8 cellular contexts compared by ENCODE assay signal in genomic region chr12:58920102-58920955, GRCh38. TPM values are rescaled to one million over a fixed set of nuclear protein-coding genes. Genes with fewer than 3 reads are reported as not detected.
DNase-seq lines count a peak whose midpoint lies in the region; ATAC-seq and TF ChIP-seq lines count a peak whose summit lies in the region.

TSS of gene LRIG3 (minus strand) at chr12:58920504. CDS start at chr12:58920235, 269 bp downstream.

- DNase-seq in A673 (ENCODE audit: low spot score) (peak; percentile 95), NCI-H1930 (lab: John Stamatoyannopoulos, UW) (peak; percentile 39 to 44), foreskin fibroblast (peak; percentile 90 to 96), natural killer cell (no peak), activated gamma-delta T cell (lab: John Stamatoyannopoulos, UW) (no peak)
- no peak for DNase-seq in activated T-cell treated with anti-CD3 and anti-CD28 coated beads, Interleukin-2, amount 50 U/mL, for 4 hours

- H3K4me1 Mint-ChIP-seq in activated T-cell treated with anti-CD3 and anti-CD28 coated beads, Interleukin-2, amount 50 U/mL, for 4 hours (ENCODE audit: low read depth): no peaks in the 10 kb centered on the region
- H3K4me1 Mint-ChIP-seq in natural killer cell: no peaks in the 10 kb centered on the region

- peak within 1 kb of the TSS; percentile 51 for H3K4me3 Mint-ChIP-seq in activated T-cell treated with anti-CD3 and anti-CD28 coated beads, Interleukin-2, amount 50 U/mL, for 4 hours
- H3K4me3 Mint-ChIP-seq in natural killer cell: peak within 1 kb of the TSS; percentile 31

- intact Hi-C loops in A673 (cut with micrococcal nuclease; ENCODE audit: unreplicated experiment) (no loop called here), natural killer cell (cut with micrococcal nuclease) (no loop called here)

- peak within 1 kb of the TSS; percentile 67 for H3K4me3 ChIP-seq in A673 (ENCODE audit: low read depth, low read length, poor library complexity, severe bottlenecking)
- H3K4me3 ChIP-seq in foreskin fibroblast (ENCODE audit: low read depth in 1 of 2, low read length in 2 of 2): peak within 1 kb of the TSS; percentile 69 to 94

- no peaks in the 10 kb centered on the region for H3K9me3 ChIP-seq in A673 (ENCODE audit: low read depth, low read length, poor library complexity, severe bottlenecking)

- no peaks in the 10 kb centered on the region for H3K9me3 Mint-ChIP-seq in activated T-cell treated with anti-CD3 and anti-CD28 coated beads, Interleukin-2, amount 50 U/mL, for 4 hours
- H3K9me3 Mint-ChIP-seq in natural killer cell: peaks cover 2% of the 10 kb centered on the region in 2 donors

- peaks cover 43% of the 10 kb centered on the region for H3K27me3 Mint-ChIP-seq in activated T-cell treated with anti-CD3 and anti-CD28 coated beads, Interleukin-2, amount 50 U/mL, for 4 hours (ENCODE audit: low read depth)
- H3K27me3 Mint-ChIP-seq in natural killer cell (ENCODE audit: low read depth in 2 of 2): peaks cover 3 to 19% of the 10 kb centered on the region in 2 donors

- ATAC-seq in GM18502 (IDR thresholded peaks at IDR 0.05; ENCODE audit: poor library complexity, unreplicated experiment): peak; percentile 88
- peak; percentile 87 for ATAC-seq in HG02884 (IDR thresholded peaks at IDR 0.05; ENCODE audit: unreplicated experiment)
- peak; percentile 58 to 59 for ATAC-seq in activated T-cell treated with anti-CD3 and anti-CD28 coated beads, Interleukin-2, amount 50 U/mL, for 4 hours
- ATAC-seq in natural killer cell: no peak

- no peaks in the 10 kb centered on the region for H3K36me3 ChIP-seq in A673 (ENCODE audit: insufficient read depth, low read length, poor library complexity, severe bottlenecking)

- no peaks in the 10 kb centered on the region for H3K27me3 ChIP-seq in A673 (replicated peaks; ENCODE audit: insufficient read depth, low read depth, low read length, poor library complexity)

- H3K36me3 Mint-ChIP-seq in activated T-cell treated with anti-CD3 and anti-CD28 coated beads, Interleukin-2, amount 50 U/mL, for 4 hours (ENCODE audit: insufficient read depth): no peaks in the 10 kb centered on the region
- no peaks in the 10 kb centered on the region for H3K36me3 Mint-ChIP-seq in natural killer cell

- no peak for TF ChIP-seq CTCF in A673 (conservative IDR thresholded peaks at IDR 0.05; ENCODE audit: low read depth, low read length)
- no peak for TF ChIP-seq CTCF in foreskin fibroblast (IDR thresholded peaks at IDR 0.05; ENCODE audit: low read depth, low read length)
- no peak for TF ChIP-seq CTCF in natural killer cell (IDR thresholded peaks at IDR 0.05)

- CTCF ChIA-PET in A673 (lab: Charles Lee): no interaction called here

- POLR2A ChIA-PET in A673 (lab: Charles Lee; ENCODE audit: low non-redundant PET): no interaction called here

- H3K27ac ChIP-seq in A673 (ENCODE audit: low read depth, low read length, poor library complexity, severe bottlenecking): peak within 1 kb of the TSS; percentile 77

- BruUV-seq in A673 (replicated peaks; lab: Mats Ljungman, UMichigan): no TSS peak

- no peak within 1 kb of the TSS for H3K27ac Mint-ChIP-seq in natural killer cell

- H3K4me1 ChIP-seq in A673 (ENCODE audit: insufficient read depth, low read length, poor library complexity, severe bottlenecking): peaks cover 22% of the 10 kb centered on the region

RNA-seq across cellular contexts. Expression of gene LRIG3, which starts in this region (rescaled TPM):
- 13.4 and 13.6 TPM in 2 replicates for total RNA-seq in A673 (2021)
- 1 to 10 TPM in 1 of 3 donors, under 1 TPM in 2; 0.13 to 1.2 (median 0.14) TPM for total RNA-seq in activated T-cell treated with anti-CD3 and anti-CD28 coated beads, Interleukin-2, amount 50 U/mL, for 4 hours
- under 1 TPM in 1 of 3 donors, not detected in 2; 0.18 TPM for total RNA-seq in natural killer cell

Comparison
In these comparisons a context has a peak if more than half of its experiments do, and no peak if none do; other contexts are left out.
1. DNase-seq: peak in A673 (single experiment), NCI-H1930 (2 of 2) and foreskin fibroblast (2 of 2); none in activated T-cell treated with anti-CD3 and anti-CD28 coated beads, Interleukin-2, amount 50 U/mL, for 4 hours (single experiment), natural killer cell (single experiment) and activated gamma-delta T cell (single experiment).
2. ATAC-seq: peak in GM18502 (single experiment), HG02884 (single experiment) and activated T-cell treated with anti-CD3 and anti-CD28 coated beads, Interleukin-2, amount 50 U/mL, for 4 hours (2 of 2); none in natural killer cell (0 of 3).